ENCODE assay signal across 9 cellular contexts in genomic region chr22:39185601-39186012, GRCh38. TPM values are rescaled to one million over a fixed set of nuclear protein-coding genes. Genes with fewer than 3 reads are reported as not detected.
DNase-seq lines count a peak whose midpoint lies in the region; ATAC-seq and TF ChIP-seq lines count a peak whose summit lies in the region.
"Had no signal": no experiment of that assay in that cellular context is flagged by ENCODE, and none has a peak within 500 bp of the region (broad histone marks: within the 10 kb centered on the region; RNA-seq: fewer than 3 reads in every experiment).

No MANE protein-coding gene starts in this region.

- H3K9me3 Mint-ChIP-seq in H9: peaks cover 9 to 14% of the 10 kb centered on the region in 2 experiments; a peak in 4 of 5 replicates
- H3K9me3 Mint-ChIP-seq: activated CD4-positive, alpha-beta T cell treated with anti-CD3 and anti-CD28 coated beads, Interleukin-2, amount 10 ng/mL, durations not matched to agents 24 days and 14 days had no signal

- no peaks in the 10 kb centered on the region for H3K36me3 ChIP-seq in left lung
- no peaks in the 10 kb centered on the region for H3K36me3 ChIP-seq in spleen

- ATAC-seq in left lung (peak; percentile 78), HG02623 (IDR thresholded peaks at IDR 0.05; ENCODE audit: unreplicated experiment) (no peak), HG03378 (IDR thresholded peaks at IDR 0.05; ENCODE audit: unreplicated experiment) (no peak), HG02938 (IDR thresholded peaks at IDR 0.05; ENCODE audit: unreplicated experiment) (no peak), GM21447 (IDR thresholded peaks at IDR 0.05; ENCODE audit: unreplicated experiment) (no peak)

- no peak overlapping the region for H2BK120ac ChIP-seq in H9 (ENCODE audit: low read depth, low read length, poor library complexity, severe bottlenecking)

- peaks cover 5% of the 10 kb centered on the region for H3K9me3 ChIP-seq in H9 (ENCODE audit: control insufficient read depth, low read depth, low read length)
- no peaks in the 10 kb centered on the region for H3K9me3 ChIP-seq in left lung
- peaks cover 0 to 19% (median 5%) of the 10 kb centered on the region in 8 donors for H3K9me3 ChIP-seq in spleen

- H3T11ph ChIP-seq in H9 (ENCODE audit: low read length): no peak overlapping the region

- no peak overlapping the region for H2AFZ ChIP-seq in H9 (ENCODE audit: low read length)

- no peak overlapping the region for H3K18ac ChIP-seq in H9 (ENCODE audit: insufficient read length, low read depth, low read length)

- no peak overlapping the region for H3K4me2 ChIP-seq in H9 (ENCODE audit: insufficient read depth, insufficient read length, low read length)

- H3K27me3 ChIP-seq in H9 (ENCODE audit: insufficient read depth, low read length): no peaks in the 10 kb centered on the region
- no peaks in the 10 kb centered on the region for H3K27me3 ChIP-seq in left lung
- H3K27me3 ChIP-seq in spleen (replicated peaks in 1 of 7): peaks cover 0 to 7% (median 0%) of the 10 kb centered on the region in 7 donors

- no peak overlapping the region for H3K23ac ChIP-seq in H9 (ENCODE audit: insufficient read length, low read depth, low read length)

- H3K27ac ChIP-seq in H9 (ENCODE audit: insufficient read length, low read depth, low read length): no peak overlapping the region
- peak overlapping the region; percentile 61 to 83 for H3K27ac ChIP-seq in left lung
- H3K27ac ChIP-seq in spleen: peak overlapping the region in 5 of 8 donors; percentile 50 to 69 (median 59)

- no peak overlapping the region; the same call in 1 of the 2 replicates for H3K14ac ChIP-seq in H9 (ENCODE audit: insufficient read depth, low read length)

- no peak overlapping the region for H3K9ac ChIP-seq in H9 (ENCODE audit: extremely low read depth, insufficient read length, low read length)

- no peak overlapping the region for H3K56ac ChIP-seq in H9 (ENCODE audit: insufficient read length, low read depth, low read length)

- H4K8ac ChIP-seq in H9 (replicated peaks; ENCODE audit: insufficient read length, low read depth, low read length): no peak overlapping the region

- intact Hi-C loops in left lung (cut with DNase I): no loop called here
- intact Hi-C loops in spleen (cut with DNase I; ENCODE audit: low total_unique reads): no loop called here

- H2BK20ac ChIP-seq in H9 (ENCODE audit: low read depth, low read length, poor library complexity, severe bottlenecking): no peak overlapping the region

- H3K27ac Mint-ChIP-seq in H9: no peak overlapping the region
- H3K27ac Mint-ChIP-seq: activated CD4-positive, alpha-beta T cell treated with anti-CD3 and anti-CD28 coated beads, Interleukin-2, amount 10 ng/mL, durations not matched to agents 24 days and 14 days had no signal

- no peak for TF ChIP-seq POLR2A in spleen (IDR thresholded peaks at IDR 0.05)

- H2BK15ac ChIP-seq in H9 (ENCODE audit: low read depth, low read length): no peak overlapping the region

- H3K4me3 ChIP-seq in left lung: no peak overlapping the region
- H3K4me3 ChIP-seq in spleen: no peak overlapping the region

- no peak overlapping the region for H3K4me3 Mint-ChIP-seq in H9
- H3K4me3 Mint-ChIP-seq: activated CD4-positive, alpha-beta T cell treated with anti-CD3 and anti-CD28 coated beads, Interleukin-2, amount 10 ng/mL, durations not matched to agents 24 days and 14 days had no signal

- H3K4ac ChIP-seq in H9 (ENCODE audit: low read depth, low read length): no peak overlapping the region

- no peak overlapping the region for H2AK5ac ChIP-seq in H9 (ENCODE audit: insufficient read length, low read length)

- no peaks in the 10 kb centered on the region for H3K79me2 ChIP-seq in H9 (ENCODE audit: insufficient read depth, low read length)

- no CpG with 5 or more reads among the region's 11 CpGs for WGBS in H9 (ENCODE audit: extremely low coverage, insufficient read length, low lambda C conversion rate)
- WGBS in spleen, 5 donors: 72 to 87% (median 81%) methylated on average over 11 of the region's 11 CpGs

- H3K79me1 ChIP-seq in H9 (ENCODE audit: insufficient read depth, low read depth, low read length, poor library complexity, severe bottlenecking): no peaks in the 10 kb centered on the region

- H3K4me1 Mint-ChIP-seq in H9: peaks cover 3 to 27% of the 10 kb centered on the region in 2 experiments; a peak in 3 of 4 replicates
- H3K4me1 Mint-ChIP-seq: activated CD4-positive, alpha-beta T cell treated with anti-CD3 and anti-CD28 coated beads, Interleukin-2, amount 10 ng/mL, durations not matched to agents 24 days and 14 days had no signal

- H2BK5ac ChIP-seq in H9 (ENCODE audit: insufficient read length, low read length): no peak overlapping the region

- TF ChIP-seq CTCF in H9 (conservative IDR thresholded peaks at IDR 0.05): no peak
- TF ChIP-seq CTCF in left lung (IDR thresholded peaks at IDR 0.05): peak in 1 of 2 donors; percentile 25
- peak in 6 of 11 experiments; percentile 16 to 39 (median 30) for TF ChIP-seq CTCF in spleen (IDR thresholded peaks at IDR 0.05 in 8 of 11, conservative IDR thresholded peaks at IDR 0.05 in 3 of 11)

- peaks cover 2% of the 10 kb centered on the region for H3K27me3 Mint-ChIP-seq in H9 (ENCODE audit: low read depth)

- H3K36me3 Mint-ChIP-seq in H9 (ENCODE audit: insufficient read depth in 1 of 3, low read depth in 3 of 3): peaks cover 5 to 10% (median 6%) of the 10 kb centered on the region in 3 experiments; a peak in 4 of 7 replicates

- no peaks in the 10 kb centered on the region for H4K20me1 ChIP-seq in H9 (ENCODE audit: control insufficient read depth, insufficient read depth, insufficient read length)

- H3K23me2 ChIP-seq in H9 (ENCODE audit: insufficient read length, low read depth, low read length, poor library complexity, severe bottlenecking): no peaks in the 10 kb centered on the region

- peak overlapping the region; percentile 31 for H4K91ac ChIP-seq in H9 (ENCODE audit: insufficient read length, low read depth, low read length)

- no peak overlapping the region for H2BK12ac ChIP-seq in H9 (ENCODE audit: insufficient read length, low read depth, low read length)

- H3K4me1 ChIP-seq in H9 (ENCODE audit: insufficient read depth, low read length): no peaks in the 10 kb centered on the region
- peaks cover 5 to 18% of the 10 kb centered on the region in 2 donors for H3K4me1 ChIP-seq in left lung
- peaks cover 0 to 13% (median 3%) of the 10 kb centered on the region in 6 donors for H3K4me1 ChIP-seq in spleen

- H4K5ac ChIP-seq in H9 (ENCODE audit: insufficient read length, low read depth, low read length): no peak overlapping the region

- DNase-seq in H9: no peak
- DNase-seq in epidermal melanocyte (ENCODE audit: insufficient read length, low spot score): peak; percentile 44
- DNase-seq in left lung: no peak
- DNase-seq in spleen: peak; percentile 70
- DNase-seq: activated CD4-positive, alpha-beta T cell treated with anti-CD3 and anti-CD28 coated beads, Interleukin-2, amount 10 ng/mL, durations not matched to agents 24 days and 14 days had no signal

RNA-seq across cellular contexts. Expression of gene CBX7, which starts 33.1 kb away (rescaled TPM):
- 3.7 and 4.2 TPM in 2 replicates for total RNA-seq in H9 (2021)
- 10 to 100 TPM; 17.1 to 17.7 TPM for total RNA-seq in left lung
- 10 to 100 TPM; 50.9 to 99.4 (median 64.6) TPM for total RNA-seq in spleen
- 10 to 100 TPM; 20.2 to 62.0 (median 26.8) TPM for polyA plus RNA-seq in spleen

RNA-seq across cellular contexts. Expression of gene PDGFB, which starts 59.2 kb away (rescaled TPM):
- total RNA-seq in H9 (2021) (6.1 and 7.1 TPM in 2 replicates), left lung (10 to 100 TPM; 21.9 to 28.2 TPM), spleen (10 to 100 TPM in 2 of 7 donors, 1 to 10 TPM in 5; 2.4 to 20.5 (median 9.3) TPM)
- polyA plus RNA-seq in spleen: 1 to 10 TPM; 1.7 to 8.2 (median 2.0) TPM

Comparison
In these comparisons a context has a peak if more than half of its experiments do, and no peak if none do; other contexts are left out.
1. DNase-seq: peak in epidermal melanocyte (single experiment) and spleen (single experiment); none in H9 (single experiment) and left lung (0 of 2).